In genomic region chr11:21390430-21390829, GRCh38 we compare ENCODE assay signal across 34 cellular contexts.
"Had no signal": no experiment of that assay in that cellular context is flagged by ENCODE, and none has a peak within 500 bp of the region (broad histone marks: within the 10 kb centered on the region; RNA-seq: fewer than 3 reads in every experiment).

No MANE protein-coding gene starts in this region.

- H3K9ac ChIP-seq: KMS-11 had no signal

- H3K27me3 ChIP-seq: MG63 had no signal

- H3K36me3 ChIP-seq: MG63 had no signal

- DNase-seq: Karpas-422, Kasumi-1, MG63, MM.1S, MV-4-11, NCI-H1048, NCI-H1092, NCI-H1092 treated with DMSO at 0.1 percent for 48 hours, NCI-H1105, NCI-H1105 treated with DMSO at 0.1 percent for 48 hours, NCI-H1417, NCI-H1417 treated with DMSO at 0.1 percent for 48 hours, NCI-H1436, NCI-H1436 treated with DMSO at 0.1 percent for 48 hours, NCI-H146, NCI-H1694, NCI-H1694 treated with DMSO at 0.1 percent for 48 hours, NCI-H187, NCI-H187 treated with DMSO at 0.1 percent for 48 hours, NCI-H1930, NCI-H2029, NCI-H2029 treated with DMSO at 0.1 percent for 48 hours, NCI-H2081, NCI-H2081 treated with DMSO at 0.1 percent for 48 hours, NCI-H2107, NCI-H2171, NCI-H2171 treated with DMSO at 0.1 percent for 48 hours, NCI-H2227 treated with DMSO at 0.1 percent for 48 hours, NCI-H226, NCI-H345, NCI-H446, NCI-H446 treated with DMSO at 0.1 percent for 48 hours, NCI-H510A had no signal

- H3K9me3 ChIP-seq: MG63 had no signal

- H3K4me2 ChIP-seq: KMS-11 had no signal

- H3K27ac ChIP-seq: KMS-11 had no signal

- H3K4me3 ChIP-seq: MG63 had no signal
